ENCODE assay signal across 14 cellular contexts in genomic region chr17:32831627-32832243, GRCh38. TPM values are rescaled to one million over a fixed set of nuclear protein-coding genes. Genes with fewer than 3 reads are reported as not detected.
A peak's percentile ranks its signal among the peaks of the same experiment; 100 is the strongest.
DNase-seq lines count a peak whose midpoint lies in the region; ATAC-seq and TF ChIP-seq lines count a peak whose summit lies in the region.
"Had no signal": no experiment of that assay in that cellular context is flagged by ENCODE, and none has a peak within 500 bp of the region (broad histone marks: within the 10 kb centered on the region; RNA-seq: fewer than 3 reads in every experiment).

No MANE protein-coding gene starts in this region.

- H3K79me2 ChIP-seq in trophoblast cell (ENCODE audit: control insufficient read depth, insufficient read depth, low read length, poor library complexity) = no peaks in the 10 kb centered on the region

- peak overlapping the region in 1 of 4 donors; percentile 82 for H3K4me3 Mint-ChIP-seq in IgD-negative memory B cell
- no peak overlapping the region for H3K4me3 Mint-ChIP-seq in activated CD4-positive, alpha-beta T cell treated with anti-CD3 and anti-CD28 coated beads for 36 hours

- H3K36me3 ChIP-seq in ascending aorta = no peaks in the 10 kb centered on the region
- no peaks in the 10 kb centered on the region for H3K36me3 ChIP-seq in trophoblast cell (ENCODE audit: control insufficient read depth in 1 of 2, insufficient read depth in 2 of 2, low read length in 2 of 2)
- H3K36me3 ChIP-seq: SJSA1 had no signal

- no peak overlapping the region for H3K18ac ChIP-seq in trophoblast cell (ENCODE audit: low read length)

- no peak for ATAC-seq in HG03342 (IDR thresholded peaks at IDR 0.05; ENCODE audit: unreplicated experiment)
- ATAC-seq in activated CD4-positive, alpha-beta T cell treated with anti-CD3 and anti-CD28 coated beads for 36 hours = no peak

- H3K27ac ChIP-seq in ascending aorta = peak overlapping the region; percentile 1 to 2
- no peak overlapping the region for H3K27ac ChIP-seq in trophoblast cell (ENCODE audit: low read depth, low read length)
- H3K27ac ChIP-seq: SJSA1 had no signal

- no peak overlapping the region for H2BK5ac ChIP-seq in trophoblast cell (ENCODE audit: low read depth, low read length, poor library complexity)

- H2AK5ac ChIP-seq in trophoblast cell (ENCODE audit: low read length) = no peak overlapping the region

- peaks cover 3% of the 10 kb centered on the region for H3K36me3 Mint-ChIP-seq in IgD-negative memory B cell
- H3K36me3 Mint-ChIP-seq in activated CD4-positive, alpha-beta T cell treated with anti-CD3 and anti-CD28 coated beads for 36 hours (ENCODE audit: low read depth) = no peaks in the 10 kb centered on the region

- no peak overlapping the region for H3K4me2 ChIP-seq in trophoblast cell (ENCODE audit: low read length)

- peaks cover 3% of the 10 kb centered on the region for H3K27me3 Mint-ChIP-seq in IgD-negative memory B cell
- H3K27me3 Mint-ChIP-seq in activated CD4-positive, alpha-beta T cell treated with anti-CD3 and anti-CD28 coated beads for 36 hours = peaks cover 14% of the 10 kb centered on the region

- no peak overlapping the region for H2BK120ac ChIP-seq in trophoblast cell (ENCODE audit: insufficient read depth, low read length, poor library complexity)

- H3K9me3 ChIP-seq in ascending aorta (no peaks in the 10 kb centered on the region), trophoblast cell (ENCODE audit: insufficient read depth, low read depth, low read length) (no peaks in the 10 kb centered on the region)
- H3K9me3 ChIP-seq: SJSA1 had no signal

- no peak overlapping the region for H3K14ac ChIP-seq in trophoblast cell (ENCODE audit: low read length)

- no peak overlapping the region for H3K4ac ChIP-seq in trophoblast cell (ENCODE audit: low read depth, low read length)

- H4K8ac ChIP-seq in trophoblast cell (ENCODE audit: low read depth, low read length) = no peak overlapping the region

- no peak for TF ChIP-seq CTCF in ascending aorta (IDR thresholded peaks at IDR 0.05)

- H3K9me3 Mint-ChIP-seq in IgD-negative memory B cell = no peaks in the 10 kb centered on the region
- H3K9me3 Mint-ChIP-seq in activated CD4-positive, alpha-beta T cell treated with anti-CD3 and anti-CD28 coated beads for 36 hours (ENCODE audit: low read depth) = no peaks in the 10 kb centered on the region

- H3K9ac ChIP-seq in trophoblast cell (ENCODE audit: low read length) = no peak overlapping the region

- H2BK12ac ChIP-seq in trophoblast cell (ENCODE audit: low read length) = no peak overlapping the region

- DNase-seq in NCI-H510A treated with DMSO at 0.1 percent for 48 hours (lab: John Stamatoyannopoulos, UW) (peak; percentile 42), NCI-H510A (lab: John Stamatoyannopoulos, UW) (no peak), ascending aorta (ENCODE audit: low spot score in 2 of 2) (no peak), GM19240 (ENCODE audit: insufficient read length, low spot score) (no peak), trophoblast cell (no peak)
- DNase-seq in activated CD4-positive, alpha-beta T cell treated with anti-CD3 and anti-CD28 coated beads for 36 hours = no peak
- DNase-seq: C1 segment of cervical spinal cord, DMS79, KBM-7, NCI-H1417 treated with DMSO at 0.1 percent for 48 hours, NCI-H1930 had no signal

- CTCF ChIA-PET in activated CD4-positive, alpha-beta T cell treated with anti-CD3 and anti-CD28 coated beads for 36 hours (lab: Charles Lee) = interaction anchor here (0.7 to 1.7 kb wide), 2 partner anchors 53 to 79 kb away, joined by 3 read pairs; no protein-coding TSS in a partner anchor

- WGBS in trophoblast cell (ENCODE audit: extremely low coverage, insufficient coverage, insufficient read length) = no CpG with 5 or more reads among the region's 2 CpGs

- H3K23ac ChIP-seq in trophoblast cell (ENCODE audit: low read length) = no peak overlapping the region

- intact Hi-C loops in ascending aorta (cut with DNase I) = no loop called here
- intact Hi-C loops in activated CD4-positive, alpha-beta T cell treated with anti-CD3 and anti-CD28 coated beads for 36 hours (cut with DNase I, micrococcal nuclease) = no loop called here

- POLR2A ChIA-PET in activated CD4-positive, alpha-beta T cell treated with anti-CD3 and anti-CD28 coated beads for 36 hours (lab: Charles Lee) = no interaction called here

- no peak overlapping the region for H4K12ac ChIP-seq in trophoblast cell (ENCODE audit: low read depth, low read length)

- H3K4me1 ChIP-seq in ascending aorta = peaks cover 0 to 33% of the 10 kb centered on the region in 2 donors
- peaks cover 4 to 9% of the 10 kb centered on the region in 2 experiments for H3K4me1 ChIP-seq in trophoblast cell (ENCODE audit: control insufficient read depth in 1 of 2, insufficient read depth in 2 of 2, low read length in 2 of 2)
- H3K4me1 ChIP-seq: SJSA1 had no signal

- peaks cover 46 to 54% (median 53%) of the 10 kb centered on the region in 3 donors for H3K4me1 Mint-ChIP-seq in IgD-negative memory B cell
- peaks cover 11% of the 10 kb centered on the region for H3K4me1 Mint-ChIP-seq in activated CD4-positive, alpha-beta T cell treated with anti-CD3 and anti-CD28 coated beads for 36 hours

- H3K79me1 ChIP-seq in trophoblast cell (ENCODE audit: low read length) = peaks cover 3% of the 10 kb centered on the region

- H3K27me3 ChIP-seq in ascending aorta (no peaks in the 10 kb centered on the region), trophoblast cell (ENCODE audit: insufficient read depth, low read length) (no peaks in the 10 kb centered on the region)

- H3K4me3 ChIP-seq in ascending aorta (no peak overlapping the region), trophoblast cell (ENCODE audit: low read depth, low read length) (no peak overlapping the region)
- H3K4me3 ChIP-seq: SJSA1 had no signal

- H2AFZ ChIP-seq in trophoblast cell (ENCODE audit: insufficient read depth, low read length, poor library complexity) = no peak overlapping the region

- no peak overlapping the region for H4K91ac ChIP-seq in trophoblast cell (ENCODE audit: low read depth, low read length)

- peak overlapping the region; percentile 46 to 77 (median 69) for H3K27ac Mint-ChIP-seq in IgD-negative memory B cell
- H3K27ac Mint-ChIP-seq in activated CD4-positive, alpha-beta T cell treated with anti-CD3 and anti-CD28 coated beads for 36 hours = no peak overlapping the region

RNA-seq across cellular contexts. Expression of gene MYO1D, which starts 45.2 kb away (rescaled TPM):
- polyA plus RNA-seq in IgD-negative memory B cell = 11.6 TPM
- 105 TPM for total RNA-seq in ascending aorta
- total RNA-seq in activated CD4-positive, alpha-beta T cell treated with anti-CD3 and anti-CD28 coated beads for 36 hours = 1 to 10 TPM; 8.7 to 8.8 TPM
- polyA plus RNA-seq in trophoblast cell (2013) = 18.0 and 18.1 TPM in 2 replicates

Comparison
In these comparisons a context has a peak if more than half of its experiments do, and no peak if none do; other contexts are left out.
1. RNA of gene MYO1D, which starts 45.2 kb away (total RNA-seq): 105 TPM in ascending aorta (single experiment); 8.7 to 8.8 TPM in activated CD4-positive, alpha-beta T cell treated with anti-CD3 and anti-CD28 coated beads for 36 hours; every median in the first group is over 10 times any median in the second.